ENCODE assay signal across 18 cellular contexts in the genomic region with DNA sequence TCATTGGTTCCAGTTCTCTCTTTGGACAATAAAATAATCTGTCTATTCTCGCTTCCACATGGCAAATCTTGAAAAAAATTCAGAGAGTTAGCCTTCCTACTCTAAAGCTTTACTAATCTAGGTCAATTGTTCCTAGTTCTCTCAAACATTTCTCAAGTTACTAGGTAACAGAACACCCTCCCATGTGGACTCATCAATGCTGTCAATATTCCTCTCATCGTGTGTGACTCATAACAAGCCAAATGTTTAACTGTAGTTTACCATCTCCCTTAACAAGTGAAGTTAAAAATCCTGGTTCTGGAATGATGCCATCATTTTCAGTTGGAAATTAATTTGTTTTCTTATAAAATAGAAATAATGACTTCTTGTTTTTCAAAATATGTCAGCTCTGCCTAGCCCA.
A peak's percentile ranks its signal among the peaks of the same experiment; 100 is the strongest.
DNase-seq lines count a peak whose midpoint lies in the region; ATAC-seq and TF ChIP-seq lines count a peak whose summit lies in the region.
"Had no signal": no experiment of that assay in that cellular context is flagged by ENCODE, and none has a peak within 500 bp of the region (broad histone marks: within the 10 kb centered on the region; RNA-seq: fewer than 3 reads in every experiment).

No MANE protein-coding gene starts in this region.

- DNase-seq in mammary epithelial cell, result peak; percentile 9
- DNase-seq in MCF 10A (ENCODE audit: unreplicated experiment), result no peak
- DNase-seq in RPMI7951 (ENCODE audit: low read depth), result peak; percentile 1
- DNase-seq in foreskin keratinocyte, result peak in 1 of 2 donors; percentile 55
- DNase-seq in activated CD4-positive, alpha-beta T cell treated with anti-CD3 and anti-CD28 coated beads for 48 hours, result no peak
- no peak for DNase-seq in UCSD-AML1 (lab: John Stamatoyannopoulos, UW; ENCODE audit: unreplicated experiment)
- DNase-seq in stimulated activated CD4-positive, alpha-beta T cell treated with anti-CD3 and anti-CD28 coated beads, Interleukin-4, amount 100 ng/mL, for 1 hour, result no peak
- DNase-seq: ACHN; activated CD4-positive, alpha-beta T cell treated with anti-CD3 and anti-CD28 coated beads, Interleukin-2, amount 50 U/mL, for 1 hour; COR-L47; cortex of kidney; NCI-H1436 treated with DMSO at 0.1 percent for 48 hours; NCI-H774; stimulated activated naive B cell treated with anti-CD40 and anti-IgM and Interleukin-4, amounts not matched to agents 10 μg/mL and 1 μg/mL and 100 μg/mL, for 72 hours had no signal

- dilution Hi-C loops in mammary epithelial cell (cut with HindIII; ENCODE audit: low sequenced_read_pairs), result no loop called here

- H3K4me2 ChIP-seq in mammary epithelial cell (ENCODE audit: insufficient read depth, low read depth, low read length), result no peak overlapping the region

- ATAC-seq in foreskin keratinocyte (peak; percentile 92), GM18517 (IDR thresholded peaks at IDR 0.05; ENCODE audit: unreplicated experiment) (no peak)
- ATAC-seq: Right ventricle myocardium inferior; stimulated activated naive B cell treated with anti-CD40 and anti-IgM and Interleukin-4, amounts not matched to agents 10 μg/mL and 1 μg/mL and 100 μg/mL, for 72 hours had no signal

- intact Hi-C loops in mammary epithelial cell (cut with micrococcal nuclease) (no loop called here), MCF 10A (cut with micrococcal nuclease) (no loop called here)

- H3K4me1 Mint-ChIP-seq in MCF 10A (ENCODE audit: insufficient read depth, unreplicated experiment), result no peaks in the 10 kb centered on the region
- H3K4me1 Mint-ChIP-seq: stimulated activated naive B cell treated with anti-CD40 and anti-IgM and Interleukin-4, amounts not matched to agents 10 μg/mL and 1 μg/mL and 100 μg/mL, for 72 hours had no signal

- H3K27me3 Mint-ChIP-seq in MCF 10A (ENCODE audit: insufficient read depth, unreplicated experiment), result peaks cover 53% of the 10 kb centered on the region
- H3K27me3 Mint-ChIP-seq: IgD-negative memory B cell; stimulated activated naive B cell treated with anti-CD40 and anti-IgM and Interleukin-4, amounts not matched to agents 10 μg/mL and 1 μg/mL and 100 μg/mL, for 72 hours had no signal

- no peaks in the 10 kb centered on the region for H3K27me3 ChIP-seq in mammary epithelial cell (ENCODE audit: insufficient read depth, low read length)
- no peaks in the 10 kb centered on the region for H3K27me3 ChIP-seq in foreskin keratinocyte

- no peaks in the 10 kb centered on the region for H4K20me1 ChIP-seq in mammary epithelial cell (ENCODE audit: insufficient read depth, low read length)

- H3K9ac ChIP-seq in mammary epithelial cell (ENCODE audit: insufficient read depth, low read length), result no peak overlapping the region

- H3K36me3 Mint-ChIP-seq in MCF 10A (ENCODE audit: insufficient read depth, unreplicated experiment), result no peaks in the 10 kb centered on the region
- H3K36me3 Mint-ChIP-seq: IgD-negative memory B cell; stimulated activated naive B cell treated with anti-CD40 and anti-IgM and Interleukin-4, amounts not matched to agents 10 μg/mL and 1 μg/mL and 100 μg/mL, for 72 hours had no signal

- BruUV-seq in mammary epithelial cell (replicated peaks; lab: Mats Ljungman, UMichigan), result no TSS peak
- BruUV-seq in MCF 10A (replicated peaks; lab: Mats Ljungman, UMichigan), result no TSS peak

- H3K9me3 Mint-ChIP-seq in MCF 10A (ENCODE audit: unreplicated experiment), result no peaks in the 10 kb centered on the region
- H3K9me3 Mint-ChIP-seq: activated T-helper 1 cell treated with anti-CD3 and anti-CD28 coated beads, Interleukin-12 subunit alpha, Interleukin-12 subunit beta, Interleukin-2, Interleukin-4 antibody, amounts not matched to agents 30 ng/mL and 10 ng/mL and 1 ng/mL, durations not matched to agents 14 hours and 24 hours and 36 hours had no signal

- no peak overlapping the region for H2AFZ ChIP-seq in mammary epithelial cell (ENCODE audit: low read depth, low read length)

- no peaks in the 10 kb centered on the region for H3K36me3 ChIP-seq in mammary epithelial cell (ENCODE audit: insufficient read depth, low read length)

- POLR2A ChIA-PET in MCF 10A (lab: Yijun Ruan, JAX), result no interaction called here

- 41% methylated on average over 2 of the region's 2 CpGs for WGBS in mammary epithelial cell (ENCODE audit: low coverage, missing lambda C conversion rate)

- no peak overlapping the region for H3K4me3 Mint-ChIP-seq in MCF 10A (ENCODE audit: unreplicated experiment)
- H3K4me3 Mint-ChIP-seq: activated T-helper 1 cell treated with anti-CD3 and anti-CD28 coated beads, Interleukin-12 subunit alpha, Interleukin-12 subunit beta, Interleukin-2, Interleukin-4 antibody, amounts not matched to agents 30 ng/mL and 10 ng/mL and 1 ng/mL, durations not matched to agents 14 hours and 24 hours and 36 hours; IgD-negative memory B cell; stimulated activated naive B cell treated with anti-CD40 and anti-IgM and Interleukin-4, amounts not matched to agents 10 μg/mL and 1 μg/mL and 100 μg/mL, for 72 hours had no signal

- no peak for TF ChIP-seq CTCF in mammary epithelial cell (conservative IDR thresholded peaks at IDR 0.05 in 1 of 2, IDR thresholded peaks at IDR 0.05 in 1 of 2; ENCODE audit: extremely low read depth in 1 of 2, insufficient read depth in 1 of 2, low read depth in 1 of 2, low read length in 2 of 2)
- TF ChIP-seq CTCF in MCF 10A (IDR thresholded peaks at IDR 0.05; ENCODE audit: unreplicated experiment), result no peak
- TF ChIP-seq CTCF in foreskin keratinocyte (conservative IDR thresholded peaks at IDR 0.05), result no peak

- no peaks in the 10 kb centered on the region for H3K79me2 ChIP-seq in mammary epithelial cell (ENCODE audit: insufficient read depth, low read length)

- no peaks in the 10 kb centered on the region for H3K9me3 ChIP-seq in mammary epithelial cell (replicated peaks; ENCODE audit: insufficient read depth, low read length)

- CTCF ChIA-PET in mammary epithelial cell (lab: Charles Lee; ENCODE audit: low non-redundant PET), result no interaction called here
- CTCF ChIA-PET in MCF 10A (lab: Yijun Ruan, JAX), result no interaction called here

- no peak overlapping the region for H3K4me3 ChIP-seq in mammary epithelial cell (replicated peaks in 1 of 3; ENCODE audit: insufficient read depth in 1 of 3, low read depth in 2 of 3, low read length in 3 of 3)

- H3K27ac ChIP-seq in mammary epithelial cell (ENCODE audit: insufficient read depth, low read depth, low read length), result no peak overlapping the region
- no peak overlapping the region for H3K27ac ChIP-seq in foreskin keratinocyte

- no peak overlapping the region for H3K27ac Mint-ChIP-seq in MCF 10A (ENCODE audit: low read depth, unreplicated experiment)
- H3K27ac Mint-ChIP-seq: activated T-helper 1 cell treated with anti-CD3 and anti-CD28 coated beads, Interleukin-12 subunit alpha, Interleukin-12 subunit beta, Interleukin-2, Interleukin-4 antibody, amounts not matched to agents 30 ng/mL and 10 ng/mL and 1 ng/mL, durations not matched to agents 14 hours and 24 hours and 36 hours; IgD-negative memory B cell; stimulated activated naive B cell treated with anti-CD40 and anti-IgM and Interleukin-4, amounts not matched to agents 10 μg/mL and 1 μg/mL and 100 μg/mL, for 72 hours had no signal

- in situ Hi-C loops in mammary epithelial cell (cut with MboI; ENCODE audit: low sequenced_read_pairs in 2 of 2), result no loop called here

- no peaks in the 10 kb centered on the region for H3K4me1 ChIP-seq in mammary epithelial cell (ENCODE audit: insufficient read depth, low read length)
- H3K4me1 ChIP-seq in foreskin keratinocyte, result no peaks in the 10 kb centered on the region

Comparison
In these comparisons a context has a peak if more than half of its experiments do, and no peak if none do; other contexts are left out.
1. DNase-seq: peak in mammary epithelial cell (single experiment) and RPMI7951 (single experiment); none in MCF 10A (single experiment), activated CD4-positive, alpha-beta T cell treated with anti-CD3 and anti-CD28 coated beads for 48 hours (single experiment), UCSD-AML1 (single experiment) and stimulated activated CD4-positive, alpha-beta T cell treated with anti-CD3 and anti-CD28 coated beads, Interleukin-4, amount 100 ng/mL, for 1 hour (single experiment).